In the genomic region with DNA sequence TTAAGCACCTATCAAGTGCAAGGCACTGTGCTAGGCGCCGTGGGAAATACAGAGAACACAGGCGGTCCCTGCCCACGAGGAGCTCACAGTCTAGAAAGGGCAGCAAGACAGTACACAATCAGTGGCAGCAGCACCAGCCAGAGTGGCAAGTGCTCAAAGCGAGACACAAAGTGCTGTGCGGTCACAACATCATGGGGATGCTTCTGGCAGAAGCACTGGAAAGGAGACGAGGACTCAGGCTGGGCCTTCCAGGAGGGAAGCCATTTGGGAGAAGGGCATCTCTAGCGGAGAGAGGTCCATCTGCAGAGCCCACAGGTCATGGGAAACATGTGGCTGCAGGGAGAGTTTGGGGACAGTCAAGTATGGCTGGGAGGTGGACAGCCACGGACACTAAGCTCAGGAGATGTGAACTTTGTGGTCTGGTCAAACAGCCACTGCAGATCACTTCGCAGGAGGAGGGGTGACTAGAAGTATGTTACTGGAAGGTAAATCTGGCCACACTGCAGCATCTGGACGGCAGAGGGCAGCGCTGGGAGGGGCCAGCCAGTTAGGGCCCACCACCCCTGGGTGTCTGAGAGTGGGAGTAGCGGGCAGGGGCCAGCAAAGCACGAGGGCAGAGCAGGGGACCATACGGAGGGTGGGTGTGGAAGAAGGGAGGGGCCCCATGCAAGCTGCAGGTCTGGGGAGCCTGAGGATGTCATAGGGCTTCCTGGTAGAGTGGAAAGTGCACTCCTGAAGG, we compare ENCODE assay signal across 9 cellular contexts.
A peak's percentile ranks its signal among the peaks of the same experiment; 100 is the strongest.
DNase-seq lines count a peak whose midpoint lies in the region; ATAC-seq, FAIRE-seq and TF ChIP-seq lines count a peak whose summit lies in the region.
"Had no signal": no experiment of that assay in that cellular context is flagged by ENCODE, and none has a peak within 500 bp of the region (broad histone marks: within the 10 kb centered on the region; RNA-seq: fewer than 3 reads in every experiment).

No MANE protein-coding gene starts in this region.

- no peak for FAIRE-seq in bronchial epithelial cell (lab: Jason Lieb, UNC)

- DNase-seq in AG09309 (ENCODE audit: low read depth), result no peak
- DNase-seq in H7, result peak; percentile 78
- DNase-seq in bronchial epithelial cell (ENCODE audit: low read depth), result no peak
- DNase-seq in naive thymus-derived CD8-positive, alpha-beta T cell, result no peak
- DNase-seq in DMS153 treated with DMSO at 0.1 percent for 48 hours (lab: John Stamatoyannopoulos, UW; ENCODE audit: unreplicated experiment), result no peak

- H3K4me3 Mint-ChIP-seq in naive thymus-derived CD8-positive, alpha-beta T cell, result no peak overlapping the region

- no peaks in the 10 kb centered on the region for H3K9me3 Mint-ChIP-seq in naive thymus-derived CD8-positive, alpha-beta T cell

- H3K36me3 ChIP-seq in H7 (replicated peaks; ENCODE audit: control insufficient read depth, insufficient read depth, low read length) (peaks cover 10% of the 10 kb centered on the region), bronchial epithelial cell (ENCODE audit: control insufficient read depth, insufficient read depth, low read length) (peaks cover 16% of the 10 kb centered on the region)

- peak overlapping the region in 7 of 10 donors; percentile 44 to 87 (median 57) for H3K27ac Mint-ChIP-seq in naive thymus-derived CD8-positive, alpha-beta T cell

- TF ChIP-seq CTCF in AG09309 (IDR thresholded peaks at IDR 0.05; ENCODE audit: control insufficient read depth, insufficient read depth, low read depth, low read length, missing control alignments), result peak; percentile 46
- TF ChIP-seq CTCF in bronchial epithelial cell (IDR thresholded peaks at IDR 0.05; ENCODE audit: insufficient read depth, low read length, severe bottlenecking), result peak; percentile 63

- H3K27me3 ChIP-seq in H7 (ENCODE audit: control insufficient read depth, insufficient read depth, low read length) (no peaks in the 10 kb centered on the region), bronchial epithelial cell (ENCODE audit: control insufficient read depth, insufficient read depth, low read length) (no peaks in the 10 kb centered on the region)
- H3K27me3 ChIP-seq: SJSA1 had no signal

- H3K4me1 Mint-ChIP-seq in naive thymus-derived CD8-positive, alpha-beta T cell, result peaks cover 19 to 46% (median 30%) of the 10 kb centered on the region in 4 donors

- H3K4me3 ChIP-seq in AG09309 (ENCODE audit: control insufficient read depth, low read depth, low read length) (no peak overlapping the region), H7 (ENCODE audit: insufficient read depth, low read depth, low read length) (no peak overlapping the region), bronchial epithelial cell (ENCODE audit: low read depth, low read length) (no peak overlapping the region)
- H3K4me3 ChIP-seq: SJSA1 had no signal

- H3K36me3 Mint-ChIP-seq in naive thymus-derived CD8-positive, alpha-beta T cell, result peaks cover 0 to 44% (median 2%) of the 10 kb centered on the region in 3 donors

- POLR2A ChIA-PET in naive thymus-derived CD8-positive, alpha-beta T cell (lab: Charles Lee), result no interaction called here

- ATAC-seq in naive thymus-derived CD8-positive, alpha-beta T cell, result no peak
- ATAC-seq in GM21526 (IDR thresholded peaks at IDR 0.05; ENCODE audit: low FRiP score, unreplicated experiment) (no peak), HG03521 (IDR thresholded peaks at IDR 0.05; ENCODE audit: unreplicated experiment) (no peak), HG02588 (IDR thresholded peaks at IDR 0.05; ENCODE audit: unreplicated experiment) (no peak)

- H3K27me3 Mint-ChIP-seq in naive thymus-derived CD8-positive, alpha-beta T cell, result no peaks in the 10 kb centered on the region
